ENCODE assay signal across 7 cellular contexts in genomic region chr11:62575837-62576236, GRCh38. TPM values are rescaled to one million over a fixed set of nuclear protein-coding genes. Genes with fewer than 3 reads are reported as not detected.
DNase-seq lines count a peak whose midpoint lies in the region; ATAC-seq and TF ChIP-seq lines count a peak whose summit lies in the region.

No MANE protein-coding gene starts in this region.

- no peaks in the 10 kb centered on the region for H3K27me3 Mint-ChIP-seq in activated T-helper 1 cell treated with anti-CD3 and anti-CD28 coated beads, Interleukin-12 subunit alpha, Interleukin-12 subunit beta, Interleukin-2, Interleukin-4 antibody, amounts not matched to agents 30 ng/mL and 10 ng/mL and 1 ng/mL, durations not matched to agents 14 hours and 24 hours and 36 hours (ENCODE audit: insufficient read depth)
- H3K27me3 Mint-ChIP-seq in stimulated activated memory B cell treated with anti-CD40 and anti-IgM and Interleukin-4, amounts not matched to agents 10 μg/mL and 1 μg/mL and 100 μg/mL, for 72 hours: no peaks in the 10 kb centered on the region

- peak overlapping the region; percentile 89 for H3K27ac ChIP-seq in hepatocyte

- intact Hi-C loops in activated T-helper 1 cell treated with anti-CD3 and anti-CD28 coated beads, Interleukin-12 subunit alpha, Interleukin-12 subunit beta, Interleukin-2, Interleukin-4 antibody, amounts not matched to agents 30 ng/mL and 10 ng/mL and 1 ng/mL, durations not matched to agents 14 hours and 24 hours and 36 hours (cut with micrococcal nuclease): no loop called here

- H3K36me3 Mint-ChIP-seq in activated T-helper 1 cell treated with anti-CD3 and anti-CD28 coated beads, Interleukin-12 subunit alpha, Interleukin-12 subunit beta, Interleukin-2, Interleukin-4 antibody, amounts not matched to agents 30 ng/mL and 10 ng/mL and 1 ng/mL, durations not matched to agents 14 hours and 24 hours and 36 hours (ENCODE audit: low read depth): peaks cover 46% of the 10 kb centered on the region
- H3K36me3 Mint-ChIP-seq in stimulated activated memory B cell treated with anti-CD40 and anti-IgM and Interleukin-4, amounts not matched to agents 10 μg/mL and 1 μg/mL and 100 μg/mL, for 72 hours: peaks cover 63% of the 10 kb centered on the region

- H3K9me3 ChIP-seq in hepatocyte (ENCODE audit: low read depth): no peaks in the 10 kb centered on the region

- peaks cover 31% of the 10 kb centered on the region for H3K4me1 ChIP-seq in hepatocyte (ENCODE audit: insufficient read depth)

- H3K4me2 ChIP-seq in hepatocyte: peak overlapping the region; percentile 85

- DNase-seq in HFF-Myc (ENCODE audit: extremely low read depth, low read depth) (no peak), hepatocyte (ENCODE audit: low spot score) (no peak), NCI-H2107 (lab: John Stamatoyannopoulos, UW) (no peak), GOT3 (lab: John Stamatoyannopoulos, UW) (no peak), NCI-H1105 (lab: John Stamatoyannopoulos, UW) (no peak)
- no peak for DNase-seq in activated T-helper 1 cell treated with anti-CD3 and anti-CD28 coated beads, Interleukin-12 subunit alpha, Interleukin-12 subunit beta, Interleukin-2, Interleukin-4 antibody, amounts not matched to agents 30 ng/mL and 10 ng/mL and 1 ng/mL, durations not matched to agents 14 hours and 24 hours and 36 hours (ENCODE audit: low spot score)

- peaks cover 45% of the 10 kb centered on the region for H3K79me2 ChIP-seq in hepatocyte

- 91% methylated on average over 14 of the region's 14 CpGs for WGBS in hepatocyte (ENCODE audit: low lambda C conversion rate, missing lambda C conversion rate)

- no peak for ATAC-seq in stimulated activated memory B cell treated with anti-CD40 and anti-IgM and Interleukin-4, amounts not matched to agents 10 μg/mL and 1 μg/mL and 100 μg/mL, for 72 hours

- H3K36me3 ChIP-seq in hepatocyte (replicated peaks; ENCODE audit: insufficient read depth, low read depth): no peaks in the 10 kb centered on the region

- H3K4me3 ChIP-seq in HFF-Myc (replicated peaks; ENCODE audit: low read depth, low read length): peak overlapping the region; percentile 100; the same call in 1 of the 2 replicates
- no peak overlapping the region for H3K4me3 ChIP-seq in hepatocyte

- H3K9me2 ChIP-seq in hepatocyte (replicated peaks; ENCODE audit: insufficient read depth): no peaks in the 10 kb centered on the region

- H3K9me3 Mint-ChIP-seq in activated T-helper 1 cell treated with anti-CD3 and anti-CD28 coated beads, Interleukin-12 subunit alpha, Interleukin-12 subunit beta, Interleukin-2, Interleukin-4 antibody, amounts not matched to agents 30 ng/mL and 10 ng/mL and 1 ng/mL, durations not matched to agents 14 hours and 24 hours and 36 hours: no peaks in the 10 kb centered on the region
- H3K9me3 Mint-ChIP-seq in stimulated activated memory B cell treated with anti-CD40 and anti-IgM and Interleukin-4, amounts not matched to agents 10 μg/mL and 1 μg/mL and 100 μg/mL, for 72 hours: no peaks in the 10 kb centered on the region

- peaks cover 31% of the 10 kb centered on the region for H3K4me1 Mint-ChIP-seq in activated T-helper 1 cell treated with anti-CD3 and anti-CD28 coated beads, Interleukin-12 subunit alpha, Interleukin-12 subunit beta, Interleukin-2, Interleukin-4 antibody, amounts not matched to agents 30 ng/mL and 10 ng/mL and 1 ng/mL, durations not matched to agents 14 hours and 24 hours and 36 hours (ENCODE audit: low read depth)
- H3K4me1 Mint-ChIP-seq in stimulated activated memory B cell treated with anti-CD40 and anti-IgM and Interleukin-4, amounts not matched to agents 10 μg/mL and 1 μg/mL and 100 μg/mL, for 72 hours: peaks cover 42% of the 10 kb centered on the region

- H3K4me3 Mint-ChIP-seq in activated T-helper 1 cell treated with anti-CD3 and anti-CD28 coated beads, Interleukin-12 subunit alpha, Interleukin-12 subunit beta, Interleukin-2, Interleukin-4 antibody, amounts not matched to agents 30 ng/mL and 10 ng/mL and 1 ng/mL, durations not matched to agents 14 hours and 24 hours and 36 hours: no peak overlapping the region
- peak overlapping the region; percentile 98 for H3K4me3 Mint-ChIP-seq in stimulated activated memory B cell treated with anti-CD40 and anti-IgM and Interleukin-4, amounts not matched to agents 10 μg/mL and 1 μg/mL and 100 μg/mL, for 72 hours

- no peak overlapping the region for H2AFZ ChIP-seq in hepatocyte

- peak overlapping the region; percentile 50 for H3K27ac Mint-ChIP-seq in activated T-helper 1 cell treated with anti-CD3 and anti-CD28 coated beads, Interleukin-12 subunit alpha, Interleukin-12 subunit beta, Interleukin-2, Interleukin-4 antibody, amounts not matched to agents 30 ng/mL and 10 ng/mL and 1 ng/mL, durations not matched to agents 14 hours and 24 hours and 36 hours
- peak overlapping the region; percentile 10 for H3K27ac Mint-ChIP-seq in stimulated activated memory B cell treated with anti-CD40 and anti-IgM and Interleukin-4, amounts not matched to agents 10 μg/mL and 1 μg/mL and 100 μg/mL, for 72 hours

- peaks cover 14% of the 10 kb centered on the region for H4K20me1 ChIP-seq in hepatocyte (ENCODE audit: insufficient read depth, poor library complexity, severe bottlenecking)

- H3K27me3 ChIP-seq in hepatocyte: no peaks in the 10 kb centered on the region

- TF ChIP-seq CTCF in HFF-Myc (IDR thresholded peaks at IDR 0.05; ENCODE audit: low read depth, low read length, missing control alignments) (no peak), hepatocyte (IDR thresholded peaks at IDR 0.05; ENCODE audit: poor library complexity) (no peak)

RNA-seq across cellular contexts. Expression of gene EEF1G, which starts 2.1 kb away (rescaled TPM):
- total RNA-seq in activated T-helper 1 cell treated with anti-CD3 and anti-CD28 coated beads, Interleukin-12 subunit alpha, Interleukin-12 subunit beta, Interleukin-2, Interleukin-4 antibody, amounts not matched to agents 30 ng/mL and 10 ng/mL and 1 ng/mL, durations not matched to agents 14 hours and 24 hours and 36 hours: 1,154 and 1,169 TPM in 2 replicates
- total RNA-seq in hepatocyte: 1,612 and 1,634 TPM in 2 replicates
- 501 and 526 TPM in 2 replicates for polyA plus RNA-seq in hepatocyte

RNA-seq across cellular contexts. Expression of gene TUT1, which starts 15.5 kb away (rescaled TPM):
- 38.7 and 40.7 TPM in 2 replicates for total RNA-seq in activated T-helper 1 cell treated with anti-CD3 and anti-CD28 coated beads, Interleukin-12 subunit alpha, Interleukin-12 subunit beta, Interleukin-2, Interleukin-4 antibody, amounts not matched to agents 30 ng/mL and 10 ng/mL and 1 ng/mL, durations not matched to agents 14 hours and 24 hours and 36 hours
- total RNA-seq in hepatocyte: 6.7 and 11.7 TPM in 2 replicates
- polyA plus RNA-seq in hepatocyte: 14.2 and 16.5 TPM in 2 replicates

RNA-seq across cellular contexts. Expression of gene MTA2, which starts 25.8 kb away (rescaled TPM):
- total RNA-seq in activated T-helper 1 cell treated with anti-CD3 and anti-CD28 coated beads, Interleukin-12 subunit alpha, Interleukin-12 subunit beta, Interleukin-2, Interleukin-4 antibody, amounts not matched to agents 30 ng/mL and 10 ng/mL and 1 ng/mL, durations not matched to agents 14 hours and 24 hours and 36 hours: 224 and 230 TPM in 2 replicates
- 46.8 and 53.1 TPM in 2 replicates for total RNA-seq in hepatocyte
- polyA plus RNA-seq in hepatocyte: 17.1 and 25.6 TPM in 2 replicates

RNA-seq across cellular contexts. Expression of gene AHNAK, which starts 29.2 kb away (rescaled TPM):
- 96.5 and 97.2 TPM in 2 replicates for total RNA-seq in activated T-helper 1 cell treated with anti-CD3 and anti-CD28 coated beads, Interleukin-12 subunit alpha, Interleukin-12 subunit beta, Interleukin-2, Interleukin-4 antibody, amounts not matched to agents 30 ng/mL and 10 ng/mL and 1 ng/mL, durations not matched to agents 14 hours and 24 hours and 36 hours
- total RNA-seq in hepatocyte: 218 and 237 TPM in 2 replicates
- polyA plus RNA-seq in hepatocyte: 38.0 and 47.6 TPM in 2 replicates

RNA-seq across cellular contexts. Expression of gene EML3, which starts 36.7 kb away (rescaled TPM):
- 164 and 167 TPM in 2 replicates for total RNA-seq in activated T-helper 1 cell treated with anti-CD3 and anti-CD28 coated beads, Interleukin-12 subunit alpha, Interleukin-12 subunit beta, Interleukin-2, Interleukin-4 antibody, amounts not matched to agents 30 ng/mL and 10 ng/mL and 1 ng/mL, durations not matched to agents 14 hours and 24 hours and 36 hours
- 18.3 and 21.6 TPM in 2 replicates for total RNA-seq in hepatocyte
- polyA plus RNA-seq in hepatocyte: 22.6 and 51.0 TPM in 2 replicates
